In genomic region chr12:25459541-25459951, GRCh38 we compare ENCODE assay signal across 10 cellular contexts.
DNase-seq lines count a peak whose midpoint lies in the region; ATAC-seq, FAIRE-seq and TF ChIP-seq lines count a peak whose summit lies in the region.
"Had no signal": no experiment of that assay in that cellular context is flagged by ENCODE, and none has a peak within 500 bp of the region (broad histone marks: within the 10 kb centered on the region; RNA-seq: fewer than 3 reads in every experiment).

No MANE protein-coding gene starts in this region.

- TF ChIP-seq CTCF in dorsolateral prefrontal cortex (IDR thresholded peaks at IDR 0.05 in 54 of 56, conservative IDR thresholded peaks at IDR 0.05 in 2 of 56; ENCODE audit: low read depth in 1 of 56, partially characterized antibody in 56 of 56): no peak

- no peak for TF ChIP-seq POLR2A in GM12892 (IDR thresholded peaks at IDR 0.05; ENCODE audit: low read depth, low read length)

- H3K27me3 ChIP-seq in dorsolateral prefrontal cortex: no peaks in the 10 kb centered on the region
- H3K27me3 ChIP-seq: pancreas had no signal

- ATAC-seq in GM21390 (IDR thresholded peaks at IDR 0.05; ENCODE audit: unreplicated experiment): peak; percentile 89
- ATAC-seq in HG03378 (IDR thresholded peaks at IDR 0.05; ENCODE audit: unreplicated experiment): peak; percentile 90
- peak; percentile 20 for ATAC-seq in esophagus mucosa

- H3K27ac ChIP-seq in dorsolateral prefrontal cortex: no peak overlapping the region
- H3K27ac ChIP-seq: pancreas had no signal

- no peak overlapping the region for H3K4me3 ChIP-seq in dorsolateral prefrontal cortex
- H3K4me3 ChIP-seq: pancreas had no signal

- peak; percentile 12 for DNase-seq in GM12892 (ENCODE audit: insufficient read length)
- DNase-seq in NCI-H128 (lab: John Stamatoyannopoulos, UW; ENCODE audit: unreplicated experiment): no peak
- no peak for DNase-seq in H4 (ENCODE audit: low spot score)
- no peak for DNase-seq in OCI-M2 (lab: John Stamatoyannopoulos, UW; ENCODE audit: unreplicated experiment)
- DNase-seq in dorsolateral prefrontal cortex: no peak
- DNase-seq: stimulated activated CD8-positive, alpha-beta memory T cell treated with anti-CD3 and anti-CD28 coated beads, Interleukin-4, amount 100 ng/mL, for 48 hours had no signal

- intact Hi-C loops in dorsolateral prefrontal cortex (cut with DNase I): no loop called here

- peak; percentile 38 for FAIRE-seq in GM12892 (lab: Jason Lieb, UNC)
- FAIRE-seq: pancreas had no signal

Comparison
In these comparisons a context has a peak if more than half of its experiments do, and no peak if none do; other contexts are left out.
1. ATAC-seq: peak in every context shown above with its lines; median percentile 90 in HG03378; 89 in GM21390; 20 in esophagus mucosa.